Comparison of ENCODE assay signal across 29 cellular contexts in genomic region chr12:104846056-104846762, GRCh38.
DNase-seq lines count a peak whose midpoint lies in the region; ATAC-seq and TF ChIP-seq lines count a peak whose summit lies in the region.
"Had no signal": no experiment of that assay in that cellular context is flagged by ENCODE, and none has a peak within 500 bp of the region (broad histone marks: within the 10 kb centered on the region; RNA-seq: fewer than 3 reads in every experiment).

No MANE protein-coding gene starts in this region.

- H3K4me1 Mint-ChIP-seq in chondrocyte (ENCODE audit: low read depth) = peaks cover 20% of the 10 kb centered on the region
- H3K4me1 Mint-ChIP-seq: activated naive CD8-positive, alpha-beta T cell treated with anti-CD3 and anti-CD28 coated beads, Interleukin-2, amount 50 U/mL, for 24 hours; CD14-positive monocyte; neural crest cell had no signal

- peaks cover 10% of the 10 kb centered on the region for H3K36me3 Mint-ChIP-seq in chondrocyte (ENCODE audit: low read depth)
- H3K36me3 Mint-ChIP-seq: CD14-positive monocyte had no signal

- H3K27ac Mint-ChIP-seq in chondrocyte (ENCODE audit: unreplicated experiment) = peak overlapping the region; percentile 55
- H3K27ac Mint-ChIP-seq: activated naive CD8-positive, alpha-beta T cell treated with anti-CD3 and anti-CD28 coated beads, Interleukin-2, amount 50 U/mL, for 24 hours; CD14-positive monocyte; T-helper 17 cell had no signal

- DNase-seq in ELR (ENCODE audit: low read depth) = peak; percentile 42
- peak; percentile 82 for DNase-seq in NCI-H226
- DNase-seq in chondrocyte (ENCODE audit: low spot score) = no peak
- DNase-seq in omental fat pad (ENCODE audit: low spot score) = no peak
- DNase-seq in activated CD8-positive, alpha-beta memory T cell treated with anti-CD3 and anti-CD28 coated beads, Interleukin-2, amount 50 U/mL, for 48 hours = no peak
- no peak for DNase-seq in stimulated activated naive CD4-positive, alpha-beta T cell treated with Interleukin-2 at 50 U/mL for 16 hours (lab: John Stamatoyannopoulos, UW)
- DNase-seq: activated CD4-positive, alpha-beta T cell treated with anti-CD3 and anti-CD28 coated beads for 1 hour; activated gamma-delta T cell; activated naive CD8-positive, alpha-beta T cell treated with anti-CD3 and anti-CD28 coated beads, Interleukin-2, amount 50 U/mL, for 24 hours; DND-41; effector CD4-positive, alpha-beta T cell; foreskin keratinocyte; HCEC 1CT; heart left ventricle; KG1; MM.1S; NCI-H1417 treated with DMSO at 0.1 percent for 48 hours; NCI-H2107; NCI-H446; NCI-H82; right cardiac atrium; RPMI8226; spleen; T-helper 17 cell; upper lobe of right lung had no signal

- no peaks in the 10 kb centered on the region for H3K27me3 Mint-ChIP-seq in chondrocyte (ENCODE audit: low read depth)

- no peak overlapping the region for H3K4me3 Mint-ChIP-seq in chondrocyte (ENCODE audit: unreplicated experiment)
- H3K4me3 Mint-ChIP-seq: activated naive CD8-positive, alpha-beta T cell treated with anti-CD3 and anti-CD28 coated beads, Interleukin-2, amount 50 U/mL, for 24 hours; CD14-positive monocyte; neural crest cell; T-helper 17 cell had no signal

- no peaks in the 10 kb centered on the region for H3K9me3 Mint-ChIP-seq in chondrocyte (ENCODE audit: low read depth)
- H3K9me3 Mint-ChIP-seq: activated naive CD8-positive, alpha-beta T cell treated with anti-CD3 and anti-CD28 coated beads, Interleukin-2, amount 50 U/mL, for 24 hours; neural crest cell had no signal

- ATAC-seq in omental fat pad (ENCODE audit: low FRiP score) = peak; percentile 71
- ATAC-seq in HG03159 (IDR thresholded peaks at IDR 0.05; ENCODE audit: unreplicated experiment) = no peak
- ATAC-seq in GM21528 (IDR thresholded peaks at IDR 0.05; ENCODE audit: low FRiP score, unreplicated experiment) = no peak
- ATAC-seq: activated naive CD8-positive, alpha-beta T cell treated with anti-CD3 and anti-CD28 coated beads, Interleukin-2, amount 50 U/mL, for 24 hours; foreskin keratinocyte; heart left ventricle; right cardiac atrium; T-helper 17 cell; upper lobe of right lung had no signal

- TF ChIP-seq CTCF in chondrocyte (IDR thresholded peaks at IDR 0.05) (no peak), omental fat pad (IDR thresholded peaks at IDR 0.05) (no peak)

Comparison
In these comparisons a context has a peak if more than half of its experiments do, and no peak if none do; other contexts are left out.
1. DNase-seq: peak in ELR (single experiment) and NCI-H226 (single experiment); none in chondrocyte (single experiment), omental fat pad (single experiment), activated CD8-positive, alpha-beta memory T cell treated with anti-CD3 and anti-CD28 coated beads, Interleukin-2, amount 50 U/mL, for 48 hours (single experiment) and stimulated activated naive CD4-positive, alpha-beta T cell treated with Interleukin-2 at 50 U/mL for 16 hours (single experiment).